23 cellular contexts compared by ENCODE assay signal in the genomic region with DNA sequence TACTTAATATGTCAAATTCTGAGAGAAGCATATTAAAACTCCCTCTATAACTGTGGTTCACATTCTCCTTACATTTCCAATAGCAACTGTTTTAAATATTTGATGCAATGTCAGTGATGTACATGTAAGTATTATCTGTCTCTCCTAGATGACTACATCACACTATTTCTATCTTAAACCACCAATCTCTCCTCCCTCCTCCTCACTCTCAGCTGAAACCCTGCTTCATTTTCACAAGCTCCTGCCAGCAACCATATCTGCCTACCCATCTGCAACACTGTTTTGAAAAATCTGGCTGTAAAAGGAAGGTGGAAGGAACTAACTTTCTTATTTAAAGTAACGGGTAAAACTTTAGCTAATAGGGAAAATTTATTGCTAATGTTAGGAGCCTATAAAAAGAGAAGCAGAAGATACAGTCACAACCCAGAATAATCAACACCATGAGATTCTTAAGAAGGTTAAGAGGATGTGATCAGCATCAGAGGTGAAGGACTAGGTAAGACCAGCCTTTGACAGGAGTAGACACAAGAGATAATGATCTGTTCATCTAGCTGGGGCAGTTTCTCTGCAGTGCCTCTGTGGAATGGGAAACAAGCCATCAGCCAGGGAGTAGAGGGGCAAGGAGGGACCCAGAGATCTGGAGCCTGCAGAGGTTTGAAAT. TPM values are rescaled to one million over a fixed set of nuclear protein-coding genes. Genes with fewer than 3 reads are reported as not detected.
DNase-seq lines count a peak whose midpoint lies in the region; ATAC-seq, FAIRE-seq and TF ChIP-seq lines count a peak whose summit lies in the region.
"Had no signal": no experiment of that assay in that cellular context is flagged by ENCODE, and none has a peak within 500 bp of the region (broad histone marks: within the 10 kb centered on the region; RNA-seq: fewer than 3 reads in every experiment).

No MANE protein-coding gene starts in this region.

- WGBS in small intestine, 3 donors, result 83 to 89% (median 86%) methylated on average over 1 of the region's 1 CpG

- H3K4me1 Mint-ChIP-seq in activated naive CD8-positive, alpha-beta T cell treated with anti-CD3 and anti-CD28 coated beads, Interleukin-2, amount 50 U/mL, for 24 hours, result peaks cover 2% of the 10 kb centered on the region
- H3K4me1 Mint-ChIP-seq in activated naive CD8-positive, alpha-beta T cell treated with anti-CD3 and anti-CD28 coated beads for 36 hours, result no peaks in the 10 kb centered on the region
- H3K4me1 Mint-ChIP-seq: CD4-positive, CD25-positive, alpha-beta regulatory T cell had no signal

- H3K27me3 ChIP-seq in WERI-Rb-1 (ENCODE audit: insufficient read depth, low read depth, severe bottlenecking), result no peaks in the 10 kb centered on the region
- H3K27me3 ChIP-seq in tibial artery, result no peaks in the 10 kb centered on the region
- no peaks in the 10 kb centered on the region for H3K27me3 ChIP-seq in small intestine (ENCODE audit: control insufficient read depth in 2 of 2, insufficient read depth in 2 of 2, low read length in 2 of 2)
- no peaks in the 10 kb centered on the region for H3K27me3 ChIP-seq in lower lobe of right lung (ENCODE audit: low read depth)
- H3K27me3 ChIP-seq: SJSA1 had no signal

- H3K36me3 Mint-ChIP-seq in activated naive CD8-positive, alpha-beta T cell treated with anti-CD3 and anti-CD28 coated beads, Interleukin-2, amount 50 U/mL, for 24 hours (ENCODE audit: low read depth), result no peaks in the 10 kb centered on the region
- H3K36me3 Mint-ChIP-seq in activated naive CD8-positive, alpha-beta T cell treated with anti-CD3 and anti-CD28 coated beads for 36 hours, result no peaks in the 10 kb centered on the region
- H3K36me3 Mint-ChIP-seq: CD4-positive, CD25-positive, alpha-beta regulatory T cell had no signal

- H3K27ac ChIP-seq in WERI-Rb-1 (0 out of 2 replicates have a peak overlapping the region, but pooled peaks have one; percentile 6), tibial artery (peak overlapping the region; percentile 23 to 74), small intestine (ENCODE audit: low read depth in 1 of 2, low read length in 1 of 2) (no peak overlapping the region), lower lobe of right lung (no peak overlapping the region), kidney (ENCODE audit: low read depth in 2 of 2, low read length in 2 of 2) (no peak overlapping the region)
- H3K27ac ChIP-seq: A549, KMS-11, SJSA1 had no signal

- H3K4me1 ChIP-seq in tibial artery, result peaks cover 0 to 73% (median 10%) of the 10 kb centered on the region in 4 donors
- H3K4me1 ChIP-seq in small intestine (ENCODE audit: control insufficient read depth in 2 of 2, insufficient read depth in 1 of 2, low read depth in 1 of 2, low read length in 1 of 2), result no peaks in the 10 kb centered on the region
- no peaks in the 10 kb centered on the region for H3K4me1 ChIP-seq in lower lobe of right lung
- H3K4me1 ChIP-seq in kidney (ENCODE audit: control insufficient read depth in 1 of 2, insufficient read depth in 1 of 2, low read depth in 1 of 2, low read length in 2 of 2), result no peaks in the 10 kb centered on the region
- H3K4me1 ChIP-seq: A549 had no signal

- H3K4me3 Mint-ChIP-seq in activated naive CD8-positive, alpha-beta T cell treated with anti-CD3 and anti-CD28 coated beads, Interleukin-2, amount 50 U/mL, for 24 hours, result no peak overlapping the region
- H3K4me3 Mint-ChIP-seq in activated naive CD8-positive, alpha-beta T cell treated with anti-CD3 and anti-CD28 coated beads for 36 hours, result no peak overlapping the region
- H3K4me3 Mint-ChIP-seq: CD4-positive, CD25-positive, alpha-beta regulatory T cell had no signal

- no peaks in the 10 kb centered on the region for H3K9me3 ChIP-seq in WERI-Rb-1 (ENCODE audit: severe bottlenecking)
- H3K9me3 ChIP-seq in tibial artery, result no peaks in the 10 kb centered on the region
- no peaks in the 10 kb centered on the region for H3K9me3 ChIP-seq in small intestine (ENCODE audit: control insufficient read depth, low read depth)
- no peaks in the 10 kb centered on the region for H3K9me3 ChIP-seq in lower lobe of right lung
- H3K9me3 ChIP-seq in kidney (ENCODE audit: control insufficient read depth in 1 of 2, low read length in 2 of 2), result no peaks in the 10 kb centered on the region
- H3K9me3 ChIP-seq: A549, SJSA1 had no signal

- FAIRE-seq in small intestine (lab: Jason Lieb, UNC) (no peak), kidney (lab: Jason Lieb, UNC) (no peak)
- FAIRE-seq: A549, RCC 7860 had no signal

- no peaks in the 10 kb centered on the region for H3K9me3 Mint-ChIP-seq in activated naive CD8-positive, alpha-beta T cell treated with anti-CD3 and anti-CD28 coated beads, Interleukin-2, amount 50 U/mL, for 24 hours
- no peaks in the 10 kb centered on the region for H3K9me3 Mint-ChIP-seq in activated naive CD8-positive, alpha-beta T cell treated with anti-CD3 and anti-CD28 coated beads for 36 hours

- peak; percentile 40 for ATAC-seq in activated naive CD8-positive, alpha-beta T cell treated with anti-CD3 and anti-CD28 coated beads, Interleukin-2, amount 50 U/mL, for 24 hours
- ATAC-seq in lower lobe of right lung, result no peak
- ATAC-seq: A549 had no signal

- no peak overlapping the region for H3K4me3 ChIP-seq in WERI-Rb-1 (ENCODE audit: low read depth, low read length)
- no peak overlapping the region for H3K4me3 ChIP-seq in tibial artery
- H3K4me3 ChIP-seq in small intestine (ENCODE audit: low read depth in 1 of 2, low read length in 2 of 2), result no peak overlapping the region
- no peak overlapping the region for H3K4me3 ChIP-seq in lower lobe of right lung
- H3K4me3 ChIP-seq in kidney (ENCODE audit: low read length in 2 of 2), result no peak overlapping the region
- H3K4me3 ChIP-seq: A549, SJSA1 had no signal

- no peak overlapping the region for H3K9ac ChIP-seq in kidney (ENCODE audit: low read length in 2 of 2)
- H3K9ac ChIP-seq: KMS-11 had no signal

- intact Hi-C loops in tibial artery (cut with DNase I; ENCODE audit: low total_unique reads), result no loop called here
- intact Hi-C loops in lower lobe of right lung (cut with DNase I), result no loop called here
- intact Hi-C loops in kidney (cut with DNase I), result no loop called here

- H3K27me3 Mint-ChIP-seq in activated naive CD8-positive, alpha-beta T cell treated with anti-CD3 and anti-CD28 coated beads, Interleukin-2, amount 50 U/mL, for 24 hours, result peaks cover 2% of the 10 kb centered on the region
- H3K27me3 Mint-ChIP-seq in activated naive CD8-positive, alpha-beta T cell treated with anti-CD3 and anti-CD28 coated beads for 36 hours, result no peaks in the 10 kb centered on the region

- peaks cover 62% of the 10 kb centered on the region for H3K36me3 ChIP-seq in WERI-Rb-1
- peaks cover 0 to 5% (median 0%) of the 10 kb centered on the region in 3 donors for H3K36me3 ChIP-seq in tibial artery
- no peaks in the 10 kb centered on the region for H3K36me3 ChIP-seq in small intestine (ENCODE audit: control insufficient read depth in 2 of 2, insufficient read depth in 2 of 2, low read length in 2 of 2)
- peaks cover 4% of the 10 kb centered on the region for H3K36me3 ChIP-seq in lower lobe of right lung
- H3K36me3 ChIP-seq in kidney (ENCODE audit: control insufficient read depth in 1 of 2, insufficient read depth in 2 of 2, low read length in 2 of 2), result no peaks in the 10 kb centered on the region

- no peak overlapping the region for H3K27ac Mint-ChIP-seq in activated naive CD8-positive, alpha-beta T cell treated with anti-CD3 and anti-CD28 coated beads, Interleukin-2, amount 50 U/mL, for 24 hours
- no peak overlapping the region for H3K27ac Mint-ChIP-seq in activated naive CD8-positive, alpha-beta T cell treated with anti-CD3 and anti-CD28 coated beads for 36 hours
- H3K27ac Mint-ChIP-seq: CD4-positive, CD25-positive, alpha-beta regulatory T cell had no signal

- TF ChIP-seq CTCF in WERI-Rb-1 (IDR thresholded peaks at IDR 0.05; ENCODE audit: low read depth, low read length) (no peak), tibial artery (IDR thresholded peaks at IDR 0.05) (no peak), lower lobe of right lung (IDR thresholded peaks at IDR 0.05) (no peak), kidney (IDR thresholded peaks at IDR 0.05; ENCODE audit: borderline replicate concordance, extremely low read depth, insufficient read depth) (no peak)

- no peak for DNase-seq in activated naive CD8-positive, alpha-beta T cell treated with anti-CD3 and anti-CD28 coated beads, Interleukin-2, amount 50 U/mL, for 24 hours
- no peak for DNase-seq in activated naive CD8-positive, alpha-beta T cell treated with anti-CD3 and anti-CD28 coated beads for 36 hours
- DNase-seq in WERI-Rb-1 (no peak), middle frontal gyrus (ENCODE audit: extremely low spot score, low spot score) (peak; percentile 24), tibial artery (no peak), small intestine (no peak), lower lobe of right lung (no peak), kidney (no peak)
- DNase-seq: CD4-positive, CD25-positive, alpha-beta regulatory T cell; EL; GF-D8; IMR-90; NCI-H1092 treated with DMSO at 0.1 percent for 48 hours; NCI-H1436 treated with DMSO at 0.1 percent for 48 hours; NCI-H2029; NCI-H226; NCI-H510A treated with DMSO at 0.1 percent for 48 hours; NCI-H748 treated with DMSO at 0.1 percent for 48 hours; NK-92 treated with Interleukin-12 subunit alpha and Interleukin-12 subunit beta, amount 100 ng/mL, for 24 hours had no signal

RNA-seq across cellular contexts. Expression of a gene that starts 31.0 kb away (rescaled TPM):
- 10 to 100 TPM; 20.1 to 22.3 TPM for total RNA-seq in activated naive CD8-positive, alpha-beta T cell treated with anti-CD3 and anti-CD28 coated beads for 36 hours
- polyA plus RNA-seq in small intestine, result 1 to 10 TPM in 2 of 3 donors, under 1 TPM in 1; 0.81 to 6.0 (median 1.6) TPM
- total RNA-seq in lower lobe of right lung, result 83.3 TPM
- total RNA-seq in kidney, result 104 TPM
- 23.6 TPM for polyA plus RNA-seq in kidney (ENCODE audit: insufficient read depth, low read depth, low replicate concordance)

Comparison
In these comparisons a context has a peak if more than half of its experiments do, and no peak if none do; other contexts are left out.
1. H3K27ac ChIP-seq: peak in WERI-Rb-1 (single experiment) and tibial artery (2 of 2); none in small intestine (0 of 2), lower lobe of right lung (single experiment) and kidney (0 of 2).